Comparison of ENCODE assay signal across 22 cellular contexts in the genomic region with DNA sequence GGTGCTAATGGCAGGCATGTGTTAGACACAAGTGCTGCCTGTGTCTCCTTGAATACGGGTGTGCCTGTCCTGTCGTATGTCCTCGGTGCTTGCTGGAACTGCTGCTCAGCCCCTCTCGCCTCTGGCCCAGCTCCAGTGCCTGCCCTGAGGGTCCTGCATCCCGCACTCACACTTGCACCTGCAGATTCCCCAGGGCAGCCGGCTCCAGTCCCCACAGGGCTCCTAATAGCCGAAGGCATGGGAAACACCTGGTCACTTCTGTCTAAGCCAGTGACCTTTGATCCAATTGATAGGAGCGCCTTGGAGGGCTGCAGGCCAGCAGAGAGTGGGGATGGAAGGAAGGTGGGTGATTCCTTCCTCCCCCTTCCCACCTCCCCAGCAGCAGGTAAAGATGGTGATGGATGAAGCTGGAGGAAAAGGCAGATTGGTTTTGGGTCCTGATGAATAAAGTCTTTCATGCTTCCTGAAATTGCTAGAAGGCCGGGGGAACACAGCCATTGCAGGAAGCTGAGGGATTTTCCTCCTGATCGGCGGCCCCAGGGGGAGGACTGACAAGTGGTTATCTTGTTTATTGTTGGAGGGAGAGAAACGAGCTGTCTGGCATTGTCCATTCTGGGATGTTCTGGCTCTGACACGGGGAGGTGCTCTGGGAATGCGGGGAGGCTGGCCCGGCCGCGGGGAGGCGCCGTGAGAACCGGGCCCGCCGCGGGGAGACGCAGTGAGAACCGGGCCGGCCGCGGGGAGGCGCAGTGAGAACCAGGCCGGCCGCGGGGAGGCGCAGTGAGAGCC.
DNase-seq lines count a peak whose midpoint lies in the region; ATAC-seq, FAIRE-seq and TF ChIP-seq lines count a peak whose summit lies in the region.
"Had no signal": no experiment of that assay in that cellular context is flagged by ENCODE, and none has a peak within 500 bp of the region (broad histone marks: within the 10 kb centered on the region; RNA-seq: fewer than 3 reads in every experiment).

No MANE protein-coding gene starts in this region.

- no peaks in the 10 kb centered on the region for H4K20me1 ChIP-seq in BLaER1

- H2BK12ac ChIP-seq in trophoblast cell (ENCODE audit: low read length) = no peak overlapping the region

- no peak overlapping the region for H3K4me3 Mint-ChIP-seq in osteocyte (ENCODE audit: unreplicated experiment)
- no peak overlapping the region for H3K4me3 Mint-ChIP-seq in stimulated activated effector memory CD8-positive, alpha-beta T cell treated with anti-CD3 and anti-CD28 coated beads, Interleukin-12 subunit alpha, Interleukin-12 subunit beta, amount 100 ng/mL, for 72 hours
- H3K4me3 Mint-ChIP-seq: CD4-positive, alpha-beta memory T cell had no signal

- H3K9me3 ChIP-seq in BLaER1 (no peaks in the 10 kb centered on the region), RWPE2 (ENCODE audit: severe bottlenecking) (no peaks in the 10 kb centered on the region), kidney (ENCODE audit: control insufficient read depth in 1 of 2, low read length in 2 of 2) (no peaks in the 10 kb centered on the region), trophoblast cell (ENCODE audit: insufficient read depth, low read depth, low read length) (no peaks in the 10 kb centered on the region)
- H3K9me3 ChIP-seq: BE2C, Peyer's patch had no signal

- H2AFZ ChIP-seq in trophoblast cell (ENCODE audit: insufficient read depth, low read length, poor library complexity) = no peak overlapping the region

- no peaks in the 10 kb centered on the region for H3K36me3 Mint-ChIP-seq in osteocyte (ENCODE audit: unreplicated experiment)
- H3K36me3 Mint-ChIP-seq in stimulated activated effector memory CD8-positive, alpha-beta T cell treated with anti-CD3 and anti-CD28 coated beads, Interleukin-12 subunit alpha, Interleukin-12 subunit beta, amount 100 ng/mL, for 72 hours = no peaks in the 10 kb centered on the region
- H3K36me3 Mint-ChIP-seq: CD4-positive, alpha-beta memory T cell had no signal

- no peak overlapping the region for H2BK5ac ChIP-seq in trophoblast cell (ENCODE audit: low read depth, low read length, poor library complexity)

- H3K4me3 ChIP-seq in BLaER1 = no peak overlapping the region
- H3K4me3 ChIP-seq in RWPE2 (ENCODE audit: severe bottlenecking) = no peak overlapping the region
- H3K4me3 ChIP-seq in kidney (ENCODE audit: low read length in 2 of 2) = no peak overlapping the region
- no peak overlapping the region for H3K4me3 ChIP-seq in trophoblast cell (ENCODE audit: low read depth, low read length)
- no peak overlapping the region for H3K4me3 ChIP-seq in foreskin fibroblast (ENCODE audit: low read depth in 1 of 2, low read length in 2 of 2)
- H3K4me3 ChIP-seq: K562, Peyer's patch, SK-N-MC had no signal

- no peak for FAIRE-seq in kidney (lab: Jason Lieb, UNC)
- FAIRE-seq: A204.1, K562 had no signal

- peak overlapping the region; percentile 72 for H3K4me2 ChIP-seq in BLaER1
- no peak overlapping the region for H3K4me2 ChIP-seq in trophoblast cell (ENCODE audit: low read length)

- H3K79me2 ChIP-seq in trophoblast cell (ENCODE audit: control insufficient read depth, insufficient read depth, low read length, poor library complexity) = no peaks in the 10 kb centered on the region

- H3K9me3 Mint-ChIP-seq in osteocyte (ENCODE audit: unreplicated experiment) = peaks cover 4% of the 10 kb centered on the region
- peaks cover 6% of the 10 kb centered on the region for H3K9me3 Mint-ChIP-seq in stimulated activated effector memory CD8-positive, alpha-beta T cell treated with anti-CD3 and anti-CD28 coated beads, Interleukin-12 subunit alpha, Interleukin-12 subunit beta, amount 100 ng/mL, for 72 hours

- intact Hi-C loops in kidney (cut with DNase I) = no loop called here

- H2AK5ac ChIP-seq in trophoblast cell (ENCODE audit: low read length) = no peak overlapping the region

- H3K4me1 Mint-ChIP-seq in osteocyte (ENCODE audit: unreplicated experiment) = no peaks in the 10 kb centered on the region
- no peaks in the 10 kb centered on the region for H3K4me1 Mint-ChIP-seq in stimulated activated effector memory CD8-positive, alpha-beta T cell treated with anti-CD3 and anti-CD28 coated beads, Interleukin-12 subunit alpha, Interleukin-12 subunit beta, amount 100 ng/mL, for 72 hours

- H3K27ac Mint-ChIP-seq in osteocyte (ENCODE audit: unreplicated experiment) = no peak overlapping the region
- H3K27ac Mint-ChIP-seq in stimulated activated effector memory CD8-positive, alpha-beta T cell treated with anti-CD3 and anti-CD28 coated beads, Interleukin-12 subunit alpha, Interleukin-12 subunit beta, amount 100 ng/mL, for 72 hours = no peak overlapping the region

- H3K27ac ChIP-seq in BLaER1 (no peak overlapping the region), RWPE2 (ENCODE audit: poor library complexity, severe bottlenecking) (no peak overlapping the region), kidney (ENCODE audit: low read depth in 2 of 2, low read length in 2 of 2) (no peak overlapping the region), trophoblast cell (ENCODE audit: low read depth, low read length) (no peak overlapping the region)
- H3K27ac ChIP-seq: Peyer's patch, SK-N-MC had no signal

- no CpG with 5 or more reads among the region's 33 CpGs for WGBS in trophoblast cell (ENCODE audit: extremely low coverage, insufficient coverage, insufficient read length)

- no peaks in the 10 kb centered on the region for H3K36me3 ChIP-seq in BLaER1
- no peaks in the 10 kb centered on the region for H3K36me3 ChIP-seq in RWPE2 (ENCODE audit: low read depth)
- no peaks in the 10 kb centered on the region for H3K36me3 ChIP-seq in kidney (ENCODE audit: control insufficient read depth in 1 of 2, insufficient read depth in 2 of 2, low read length in 2 of 2)
- H3K36me3 ChIP-seq in trophoblast cell (ENCODE audit: control insufficient read depth in 1 of 2, insufficient read depth in 2 of 2, low read length in 2 of 2) = no peaks in the 10 kb centered on the region
- H3K36me3 ChIP-seq: BE2C, Peyer's patch had no signal

- H3K4me1 ChIP-seq in BLaER1 (peaks cover 57% of the 10 kb centered on the region), RWPE2 (ENCODE audit: insufficient read depth, poor library complexity, severe bottlenecking) (no peaks in the 10 kb centered on the region), kidney (ENCODE audit: control insufficient read depth in 1 of 2, insufficient read depth in 1 of 2, low read depth in 1 of 2, low read length in 2 of 2) (no peaks in the 10 kb centered on the region), trophoblast cell (ENCODE audit: control insufficient read depth in 1 of 2, insufficient read depth in 2 of 2, low read length in 2 of 2) (peaks cover 0 to 3% of the 10 kb centered on the region in 2 experiments)
- H3K4me1 ChIP-seq: BE2C, Peyer's patch had no signal

- no peak overlapping the region for H4K8ac ChIP-seq in trophoblast cell (ENCODE audit: low read depth, low read length)

- H3K79me1 ChIP-seq in trophoblast cell (ENCODE audit: low read length) = no peaks in the 10 kb centered on the region

- peaks cover 6% of the 10 kb centered on the region for H3K27me3 Mint-ChIP-seq in osteocyte (ENCODE audit: unreplicated experiment)

- no peak overlapping the region for H4K91ac ChIP-seq in trophoblast cell (ENCODE audit: low read depth, low read length)

- no peak overlapping the region for H3K23ac ChIP-seq in trophoblast cell (ENCODE audit: low read length)

- H3K9ac ChIP-seq in BLaER1 = no peak overlapping the region
- no peak overlapping the region for H3K9ac ChIP-seq in kidney (ENCODE audit: low read length in 2 of 2)
- no peak overlapping the region for H3K9ac ChIP-seq in trophoblast cell (ENCODE audit: low read length)

- H3K27me3 ChIP-seq in BLaER1 (no peaks in the 10 kb centered on the region), RWPE2 (ENCODE audit: insufficient read depth, poor library complexity, severe bottlenecking) (no peaks in the 10 kb centered on the region), trophoblast cell (ENCODE audit: insufficient read depth, low read length) (no peaks in the 10 kb centered on the region)
- H3K27me3 ChIP-seq: Peyer's patch had no signal

- H4K12ac ChIP-seq in trophoblast cell (ENCODE audit: low read depth, low read length) = no peak overlapping the region

- no peak overlapping the region for H2BK120ac ChIP-seq in trophoblast cell (ENCODE audit: insufficient read depth, low read length, poor library complexity)

- ATAC-seq in RWPE2 (ENCODE audit: low read depth) (no peak), HG03354 (IDR thresholded peaks at IDR 0.05; ENCODE audit: poor library complexity, severe bottlenecking, unreplicated experiment) (no peak)
- ATAC-seq in stimulated activated effector memory CD8-positive, alpha-beta T cell treated with anti-CD3 and anti-CD28 coated beads, Interleukin-12 subunit alpha, Interleukin-12 subunit beta, amount 100 ng/mL, for 72 hours = no peak
- ATAC-seq: HCT116, K562, Right ventricle myocardium inferior had no signal

- H3K18ac ChIP-seq in trophoblast cell (ENCODE audit: low read length) = no peak overlapping the region

- H3K14ac ChIP-seq in trophoblast cell (ENCODE audit: low read length) = no peak overlapping the region

- H3K4ac ChIP-seq in trophoblast cell (ENCODE audit: low read depth, low read length) = no peak overlapping the region

- TF ChIP-seq CTCF in RWPE2 (IDR thresholded peaks at IDR 0.05; ENCODE audit: poor library complexity, severe bottlenecking) (no peak), kidney (IDR thresholded peaks at IDR 0.05; ENCODE audit: borderline replicate concordance, extremely low read depth, insufficient read depth) (no peak), osteocyte (IDR thresholded peaks at IDR 0.05) (no peak), foreskin fibroblast (IDR thresholded peaks at IDR 0.05; ENCODE audit: low read depth, low read length) (no peak)

- peak; percentile 30 for DNase-seq in RWPE2 (ENCODE audit: low spot score)
- DNase-seq in kidney = peak; percentile 41
- peak; percentile 43 to 75 for DNase-seq in trophoblast cell
- DNase-seq in osteocyte (ENCODE audit: extremely low spot score, unreplicated experiment) = no peak
- DNase-seq in foreskin fibroblast = no peak
- DNase-seq in stimulated activated effector memory CD8-positive, alpha-beta T cell treated with anti-CD3 and anti-CD28 coated beads, Interleukin-12 subunit alpha, Interleukin-12 subunit beta, amount 100 ng/mL, for 72 hours (ENCODE audit: low spot score in 2 of 2) = no peak
- DNase-seq: BE2C; Calu3; CD4-positive, alpha-beta memory T cell; DMS53; NCI-H1105; NCI-H510A; NCI-H748 treated with DMSO at 0.1 percent for 48 hours; NK-92 treated with Interleukin-12 subunit alpha and Interleukin-12 subunit beta, amount 100 ng/mL, for 24 hours had no signal

Comparison
In these comparisons a context has a peak if more than half of its experiments do, and no peak if none do; other contexts are left out.
1. DNase-seq: peak in RWPE2 (single experiment), kidney (single experiment) and trophoblast cell (2 of 2); none in osteocyte (single experiment), foreskin fibroblast (0 of 2) and stimulated activated effector memory CD8-positive, alpha-beta T cell treated with anti-CD3 and anti-CD28 coated beads, Interleukin-12 subunit alpha, Interleukin-12 subunit beta, amount 100 ng/mL, for 72 hours (0 of 2).